10 cellular contexts compared by ENCODE assay signal in genomic region chr21:37658994-37659458, GRCh38.
DNase-seq lines count a peak whose midpoint lies in the region; ATAC-seq and TF ChIP-seq lines count a peak whose summit lies in the region.
"Had no signal": no experiment of that assay in that cellular context is flagged by ENCODE, and none has a peak within 500 bp of the region (broad histone marks: within the 10 kb centered on the region; RNA-seq: fewer than 3 reads in every experiment).

No MANE protein-coding gene starts in this region.

- TF ChIP-seq CTCF in VCaP (conservative IDR thresholded peaks at IDR 0.05): peak; percentile 53
- TF ChIP-seq CTCF in foreskin keratinocyte (conservative IDR thresholded peaks at IDR 0.05): peak; percentile 65

- no peaks in the 10 kb centered on the region for H3K36me3 ChIP-seq in rectal smooth muscle tissue (ENCODE audit: control insufficient read depth, insufficient read depth, low read length)

- H3K4me1 ChIP-seq in foreskin keratinocyte (no peaks in the 10 kb centered on the region), rectal smooth muscle tissue (ENCODE audit: control insufficient read depth, insufficient read depth, low read length) (peaks cover 6% of the 10 kb centered on the region)

- H3K27ac ChIP-seq in VCaP (peak overlapping the region; percentile 80), foreskin keratinocyte (no peak overlapping the region), rectal smooth muscle tissue (ENCODE audit: low read depth, low read length) (peak overlapping the region; percentile 43)

- DNase-seq in GM04503 (ENCODE audit: low read depth): peak; percentile 56
- peak; percentile 70 to 84 for DNase-seq in foreskin keratinocyte
- no peak for DNase-seq in 8988T
- DNase-seq in activated effector memory CD4-positive, alpha-beta T cell treated with anti-CD3 and anti-CD28 coated beads, Interleukin-2, amount 50 U/mL, for 16 hours: no peak
- no peak for DNase-seq in iPS-NIHi7 (ENCODE audit: extremely low spot score)
- no peak for DNase-seq in COR-L47 (lab: John Stamatoyannopoulos, UW)
- DNase-seq: activated CD4-positive, alpha-beta memory T cell treated with anti-CD3 and anti-CD28 coated beads, Interleukin-2, amount 10 ng/mL, durations not matched to agents 7 days and 5 days; NCI-H187 treated with DMSO at 0.1 percent for 48 hours had no signal

- H3K9ac ChIP-seq in rectal smooth muscle tissue (ENCODE audit: low read length): no peak overlapping the region

- no peak overlapping the region for H3K4me3 ChIP-seq in rectal smooth muscle tissue (ENCODE audit: low read length)

- ATAC-seq in foreskin keratinocyte: peak; percentile 81

- no peaks in the 10 kb centered on the region for H3K27me3 ChIP-seq in foreskin keratinocyte
- no peaks in the 10 kb centered on the region for H3K27me3 ChIP-seq in rectal smooth muscle tissue (ENCODE audit: control insufficient read depth, insufficient read depth, low read length)

Comparison
In these comparisons a context has a peak if more than half of its experiments do, and no peak if none do; other contexts are left out.
1. DNase-seq: peak in GM04503 (single experiment) and foreskin keratinocyte (2 of 2); none in 8988T (single experiment), activated effector memory CD4-positive, alpha-beta T cell treated with anti-CD3 and anti-CD28 coated beads, Interleukin-2, amount 50 U/mL, for 16 hours (single experiment), iPS-NIHi7 (single experiment) and COR-L47 (single experiment).